ENCODE assay signal across 1 cellular context in the genomic region with DNA sequence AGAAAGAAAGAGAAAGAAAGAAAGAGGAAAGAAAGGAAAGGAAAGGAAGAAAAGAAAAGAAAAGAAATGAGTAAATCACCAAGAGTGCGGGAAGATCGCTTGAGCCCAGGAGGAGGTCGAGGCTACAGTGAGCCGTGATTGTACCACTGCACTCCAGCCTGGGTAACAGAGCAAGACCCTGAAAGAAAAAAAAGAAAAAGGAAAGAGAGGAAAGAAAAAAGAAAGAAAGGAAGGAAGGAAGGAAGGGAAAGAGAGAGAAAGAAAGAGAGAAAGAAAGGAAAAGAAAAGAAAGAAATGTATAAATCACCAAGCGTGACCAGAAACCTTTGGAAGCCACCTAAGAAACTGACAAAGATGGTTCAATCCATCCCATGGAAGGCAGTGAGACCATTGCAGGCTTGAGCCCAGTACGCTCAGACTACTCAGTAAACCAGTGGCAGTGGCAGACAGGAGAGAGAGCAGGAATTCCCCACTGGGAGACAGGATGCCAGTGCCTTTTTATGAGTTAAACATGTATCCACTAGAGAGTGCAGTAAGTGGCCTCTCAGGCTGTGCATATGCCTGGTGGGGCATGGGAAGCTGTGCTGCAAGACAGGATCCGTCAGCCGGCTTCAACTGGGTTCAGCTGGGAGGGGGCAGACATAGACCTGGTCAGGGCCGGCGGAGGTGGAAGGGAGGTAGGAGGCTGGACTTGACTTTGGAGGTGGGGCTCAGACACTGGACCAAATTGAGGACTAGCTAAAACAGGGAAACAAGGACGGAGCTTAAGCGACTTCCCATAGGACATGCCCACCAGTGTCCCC.
TF ChIP-seq lines count a peak whose summit lies in the region.

No MANE protein-coding gene starts in this region.

TF ChIP-seq in H1, 55 proteins besides CTCF, POLR2A, EP300 and RAD21:
- TF ChIP-seq CTBP2 (IDR thresholded peaks at IDR 0.05; ENCODE audit: borderline replicate concordance, insufficient read depth, insufficient read length, low read length) (no peak), CBX5 (IDR thresholded peaks at IDR 0.05; ENCODE audit: low read depth, low read length) (no peak), GTF2F1 (IDR thresholded peaks at IDR 0.05; ENCODE audit: borderline replicate concordance, low read depth, low read length) (no peak), MAFK (IDR thresholded peaks at IDR 0.05; ENCODE audit: low read depth, low read length) (no peak), CHD7 (IDR thresholded peaks at IDR 0.05; ENCODE audit: insufficient replicate concordance, low read length) (no peak), EZH2 (IDR thresholded peaks at IDR 0.05; ENCODE audit: low read depth, low read length, severe bottlenecking) (no peak)
